19 cellular contexts compared by ENCODE assay signal in genomic region chr3:16671690-16672089, GRCh38.
A peak's percentile ranks its signal among the peaks of the same experiment; 100 is the strongest.
DNase-seq lines count a peak whose midpoint lies in the region; ATAC-seq, FAIRE-seq and TF ChIP-seq lines count a peak whose summit lies in the region.
"Had no signal": no experiment of that assay in that cellular context is flagged by ENCODE, and none has a peak within 500 bp of the region (broad histone marks: within the 10 kb centered on the region; RNA-seq: fewer than 3 reads in every experiment).

No MANE protein-coding gene starts in this region.

- no peaks in the 10 kb centered on the region; the same call in 1 of the 2 replicates for H3K79me1 ChIP-seq in H1 (ENCODE audit: low read depth, low read length)

- no peaks in the 10 kb centered on the region for H3K9me2 ChIP-seq in GM23248 (ENCODE audit: insufficient read depth)

- no peak overlapping the region for H2BK15ac ChIP-seq in H1 (ENCODE audit: low read length)

- H3K23me2 ChIP-seq in H1 (ENCODE audit: low read depth, low read length): no peaks in the 10 kb centered on the region

- H2BK20ac ChIP-seq in H1 (ENCODE audit: low read length): no peak overlapping the region

- TF ChIP-seq RAD21 in H1 (IDR thresholded peaks at IDR 0.05 in 1 of 2, conservative IDR thresholded peaks at IDR 0.05 in 1 of 2; ENCODE audit: low read depth in 2 of 2, low read length in 2 of 2): no peak; a peak in 1 of 4 replicates
- no peak for TF ChIP-seq RAD21 in HepG2 (CRISPR knock-in tag; IDR thresholded peaks at IDR 0.05)

- intact Hi-C loops in HepG2 (cut with micrococcal nuclease; ENCODE audit: unreplicated experiment): no loop called here

- H4K20me1 ChIP-seq in GM23248 (ENCODE audit: insufficient read depth) (no peaks in the 10 kb centered on the region), H1 (replicated peaks in 1 of 2; ENCODE audit: control insufficient read depth in 1 of 2, insufficient read depth in 2 of 2, low read length in 2 of 2) (no peaks in the 10 kb centered on the region), HepG2 (ENCODE audit: insufficient read depth, low read length) (no peaks in the 10 kb centered on the region)

- no peak overlapping the region for H3K23ac ChIP-seq in H1 (ENCODE audit: insufficient read length)

- FAIRE-seq in H1 (lab: Jason Lieb, UNC) (peak; percentile 96), HepG2 (lab: Jason Lieb, UNC) (no peak)
- FAIRE-seq: GM19239, K562 had no signal

- H4K5ac ChIP-seq in H1 (ENCODE audit: insufficient read length, low read depth, low read length): peak overlapping the region; percentile 98

- H3K27me3 ChIP-seq in GM23248 (replicated peaks; ENCODE audit: insufficient read depth) (no peaks in the 10 kb centered on the region), HUES48 (ENCODE audit: control insufficient read depth, insufficient read depth, low read length) (no peaks in the 10 kb centered on the region), H1 (replicated peaks in 1 of 4; ENCODE audit: control insufficient read depth in 3 of 4, extremely low read depth in 1 of 4, insufficient read depth in 3 of 4, low read length in 3 of 4) (no peaks in the 10 kb centered on the region), HepG2 (ENCODE audit: control insufficient read depth in 1 of 2, insufficient read depth in 2 of 2, low read length in 2 of 2) (no peaks in the 10 kb centered on the region)
- H3K27me3 ChIP-seq: Peyer's patch had no signal

- no peak overlapping the region for H3K14ac ChIP-seq in H1 (ENCODE audit: insufficient read length)

- H3K9ac ChIP-seq in GM23248 (no peak overlapping the region), HUES48 (ENCODE audit: low read depth, low read length) (peak overlapping the region; percentile 40; the same call in 1 of the 2 replicates), H1 (replicated peaks in 1 of 4; ENCODE audit: extremely low read depth in 1 of 4, low read depth in 3 of 4, low read length in 3 of 4) (no peak overlapping the region), HepG2 (ENCODE audit: insufficient read depth, low read depth, low read length) (no peak overlapping the region)

- no peak overlapping the region; the same call in 1 of the 2 replicates for H2BK12ac ChIP-seq in H1 (ENCODE audit: low read depth, low read length)

- peak overlapping the region; percentile 90; the same call in 1 of the 2 replicates for H2BK5ac ChIP-seq in H1 (ENCODE audit: low read depth, low read length)

- ATAC-seq in HepG2: no peak
- ATAC-seq: K562 had no signal

- TF ChIP-seq POLR2A in H1 (IDR thresholded peaks at IDR 0.05; ENCODE audit: control extremely low read depth in 1 of 2, low read depth in 2 of 2, low read length in 2 of 2): no peak
- no peak for TF ChIP-seq POLR2A in HepG2 (IDR thresholded peaks at IDR 0.05; ENCODE audit: insufficient read depth in 1 of 2, low read depth in 2 of 2, low read length in 2 of 2)

- H3K18ac ChIP-seq in H1 (ENCODE audit: extremely low read depth, low read length): 0 out of 2 replicates have a peak overlapping the region, but pooled peaks have one; percentile 7

- no peak overlapping the region for H3K4ac ChIP-seq in H1 (replicated peaks; ENCODE audit: insufficient read length, low read depth, low read length)

- no peaks in the 10 kb centered on the region for H3K79me2 ChIP-seq in GM23248 (ENCODE audit: insufficient read depth)
- peaks cover 0 to 21% of the 10 kb centered on the region in 2 experiments; a peak in 2 of 4 replicates for H3K79me2 ChIP-seq in H1 (ENCODE audit: control insufficient read depth in 1 of 2, insufficient read depth in 2 of 2, low read length in 2 of 2)
- no peaks in the 10 kb centered on the region for H3K79me2 ChIP-seq in HepG2 (ENCODE audit: insufficient read depth, low read length)

- H3K4me3 ChIP-seq in GM23248 (no peak overlapping the region), HUES48 (ENCODE audit: low read depth, low read length) (no peak overlapping the region; the same call in 1 of the 2 replicates), H1 (ENCODE audit: extremely low read depth in 1 of 4, insufficient read depth in 2 of 4, low read depth in 3 of 4, low read length in 4 of 4) (peak overlapping the region in 1 of 4 experiments; percentile 34; a peak in 2 of 8 replicates), HepG2 (replicated peaks in 1 of 3; ENCODE audit: insufficient read depth in 1 of 3, low read depth in 2 of 3, low read length in 3 of 3) (no peak overlapping the region)
- H3K4me3 ChIP-seq: K562, Peyer's patch, SK-N-MC had no signal

- H3K4me1 ChIP-seq in GM23248 (ENCODE audit: insufficient read depth): no peaks in the 10 kb centered on the region
- H3K4me1 ChIP-seq in HUES48 (ENCODE audit: control insufficient read depth, insufficient read depth, low read length): peaks cover 39% of the 10 kb centered on the region
- H3K4me1 ChIP-seq in H1 (replicated peaks in 1 of 4; ENCODE audit: control insufficient read depth in 3 of 4, insufficient read depth in 4 of 4, low read length in 3 of 4): peaks cover 0 to 16% (median 12%) of the 10 kb centered on the region in 4 experiments; a peak in 4 of 7 replicates
- H3K4me1 ChIP-seq in HepG2 (ENCODE audit: insufficient read depth, low read length): no peaks in the 10 kb centered on the region
- H3K4me1 ChIP-seq: Peyer's patch had no signal

- H3K56ac ChIP-seq in H1 (replicated peaks; ENCODE audit: insufficient read length, low read depth, low read length): no peak overlapping the region

- H2AFZ ChIP-seq in GM23248 (0 out of 2 replicates have a peak overlapping the region, but pooled peaks have one; percentile 13), H1 (ENCODE audit: low read length) (no peak overlapping the region), HepG2 (ENCODE audit: low read length) (no peak overlapping the region)

- H3K27ac ChIP-seq in GM23248 (no peak overlapping the region), HUES48 (ENCODE audit: low read depth, low read length) (peak overlapping the region; percentile 95), H1 (ENCODE audit: low read depth, low read length) (peak overlapping the region; percentile 81), HepG2 (ENCODE audit: extremely low read length, insufficient read depth, low read length) (no peak overlapping the region)
- H3K27ac ChIP-seq: Peyer's patch, SK-N-MC had no signal

- H4K8ac ChIP-seq in H1 (ENCODE audit: extremely low read depth, insufficient read depth, low read length): no peak overlapping the region

- in situ Hi-C loops in GM23248 (cut with MboI) (no loop called here), HepG2 (cut with HindIII; ENCODE audit: extremely low pct_ligation_motif_present, low pct_unique_long_range_greater_than_20kb) (no loop called here)

- POLR2A ChIA-PET in H1 (lab: Charles Lee; ENCODE audit: partially characterized antibody): interaction anchor here (0.7 to 4.5 kb wide), 5 partner anchors 13 to 43 kb away, joined by 3 to 30 read pairs (median 3); no protein-coding TSS in a partner anchor
- POLR2A ChIA-PET in HepG2 (lab: Yijun Ruan, JAX): no interaction called here

- no peaks in the 10 kb centered on the region for H3K9me3 ChIP-seq in GM23248 (ENCODE audit: low read depth)
- peaks cover 37% of the 10 kb centered on the region for H3K9me3 ChIP-seq in HUES48 (ENCODE audit: control insufficient read depth, insufficient read depth, low read length)
- peaks cover 16 to 24% of the 10 kb centered on the region in 2 experiments for H3K9me3 ChIP-seq in H1 (ENCODE audit: insufficient read depth in 2 of 2, low read depth in 1 of 2, low read length in 1 of 2)
- H3K9me3 ChIP-seq in HepG2 (ENCODE audit: low read length): peaks cover 8% of the 10 kb centered on the region; the same call in 1 of the 2 replicates

- H3K4me2 ChIP-seq in GM23248 (ENCODE audit: unreplicated experiment): no peak overlapping the region
- peak overlapping the region; percentile 21 to 43; a peak in 3 of 4 replicates for H3K4me2 ChIP-seq in H1 (ENCODE audit: insufficient read depth in 1 of 2, low read depth in 2 of 2, low read length in 2 of 2)
- no peak overlapping the region for H3K4me2 ChIP-seq in HepG2 (ENCODE audit: low read depth, low read length)

- no peak overlapping the region for H4K91ac ChIP-seq in H1 (replicated peaks; ENCODE audit: insufficient read length, low read length)

- no TSS peak for BruUV-seq in HepG2 (replicated peaks; lab: Mats Ljungman, UMichigan)

- DNase-seq in GM23248 (no peak), H1 (ENCODE audit: low read depth in 1 of 2, low spot score in 2 of 2) (no peak), iPS-NIHi11 (ENCODE audit: low spot score) (peak; percentile 50), SIG-M5 (lab: John Stamatoyannopoulos, UW) (no peak), HepG2 (ENCODE audit: low spot score) (no peak), KG1 (lab: John Stamatoyannopoulos, UW) (no peak)
- DNase-seq: Calu3, DMS79 treated with DMSO at 0.1 percent for 48 hours, HCEC 1CT, NCI-H1105 treated with DMSO at 0.1 percent for 48 hours, NCI-H2029 treated with DMSO at 0.1 percent for 48 hours, NCI-H446 treated with DMSO at 0.1 percent for 48 hours, NCI-H526, Peyer's patch, SHP77 treated with DMSO at 0.1 percent for 48 hours had no signal

- peak overlapping the region; percentile 98 for H2BK120ac ChIP-seq in H1 (replicated peaks; ENCODE audit: low read depth, low read length)

- no peak overlapping the region for H2AK5ac ChIP-seq in H1 (ENCODE audit: low read depth, low read length)

- 81 to 97% methylated on average over 1 of the region's 1 CpG for WGBS in GM23248 (ENCODE audit: low coverage in 1 of 2, low lambda C conversion rate in 2 of 2, missing lambda C conversion rate in 2 of 2), 2 experiments
- 13% methylated on average over 1 of the region's 1 CpG; no CpG with 5 or more reads in 1 of the 2 experiments for WGBS in H1 (ENCODE audit: extremely low coverage in 1 of 2, insufficient coverage in 1 of 2, insufficient read length in 1 of 2, insufficient replicate concordance in 2 of 2, low coverage in 1 of 2, low lambda C conversion rate in 2 of 2, missing lambda C conversion rate in 1 of 2), 2 experiments
- 3% methylated on average over 1 of the region's 1 CpG for WGBS in HepG2 (ENCODE audit: low lambda C conversion rate)

- no peak for TF ChIP-seq EP300 in H1 (IDR thresholded peaks at IDR 0.05; ENCODE audit: borderline replicate concordance in 1 of 2, low read depth in 2 of 2, low read length in 2 of 2)
- no peak for TF ChIP-seq EP300 in HepG2 (IDR thresholded peaks at IDR 0.05; ENCODE audit: low read depth in 2 of 2, low read length in 2 of 2)
- TF ChIP-seq EP300 in HepG2 (CRISPR knock-in tag; IDR thresholded peaks at IDR 0.05; ENCODE audit: borderline replicate concordance): no peak

- no peaks in the 10 kb centered on the region for H3K36me3 ChIP-seq in GM23248 (ENCODE audit: low read depth)
- 0 out of 2 replicates have a peak, but pooled peaks cover 5% of the 10 kb centered on the region for H3K36me3 ChIP-seq in HUES48 (ENCODE audit: control insufficient read depth, insufficient read depth, low read length)
- H3K36me3 ChIP-seq in H1 (ENCODE audit: control insufficient read depth in 2 of 4, insufficient read depth in 4 of 4, low read length in 3 of 4): peaks cover 0 to 52% (median 15%) of the 10 kb centered on the region in 4 experiments; a peak in 6 of 8 replicates
- no peaks in the 10 kb centered on the region for H3K36me3 ChIP-seq in HepG2 (replicated peaks in 1 of 2; ENCODE audit: control insufficient read depth in 1 of 2, insufficient read depth in 2 of 2, low read length in 2 of 2)
- H3K36me3 ChIP-seq: Peyer's patch had no signal

- no peaks in the 10 kb centered on the region for H3F3A ChIP-seq in GM23248 (ENCODE audit: insufficient read depth)

- TF ChIP-seq CTCF in H1 (IDR thresholded peaks at IDR 0.05; ENCODE audit: control extremely low read depth in 1 of 3, insufficient read depth in 1 of 3, low read depth in 1 of 3, low read length in 3 of 3) (no peak), HepG2 (CRISPR knock-in tag; IDR thresholded peaks at IDR 0.05) (no peak)

- CTCF ChIA-PET in H1 (lab: Charles Lee; ENCODE audit: partially characterized antibody): interaction anchor here (0.7 to 1.4 kb wide), 2 partner anchors 12 to 53 kb away, joined by 3 to 4 read pairs; no protein-coding TSS in a partner anchor
- CTCF ChIA-PET in HepG2 (lab: Yijun Ruan, JAX; ENCODE audit: low intra/inter-chr PET ratio, low total read pairs): no interaction called here

Comparison
In these comparisons a context has a peak if more than half of its experiments do, and no peak if none do; other contexts are left out.
1. H3K27ac ChIP-seq: peak in HUES48 (single experiment) and H1 (single experiment); none in GM23248 (single experiment) and HepG2 (single experiment).
2. H3K4me2 ChIP-seq: peak in H1 (2 of 2); none in GM23248 (single experiment) and HepG2 (single experiment).